Comparison of ENCODE assay signal across 8 cellular contexts in genomic region chr17:28854457-28855382, GRCh38. TPM values are rescaled to one million over a fixed set of nuclear protein-coding genes. Genes with fewer than 3 reads are reported as not detected.
A peak's percentile ranks its signal among the peaks of the same experiment; 100 is the strongest.
DNase-seq lines count a peak whose midpoint lies in the region; ATAC-seq and TF ChIP-seq lines count a peak whose summit lies in the region.

ERAL1 (plus strand) TSS chr17:28855016; CDS start chr17:28855035, 19 bp downstream.

- peak; percentile 94 for ATAC-seq in GM21447 (IDR thresholded peaks at IDR 0.05; ENCODE audit: unreplicated experiment)
- peak; percentile 100 for ATAC-seq in mucosa of descending colon

- TSS peak; percentile 84 for BruUV-seq in PC-9 (replicated peaks; lab: Mats Ljungman, UMichigan)

- peak within 1 kb of the TSS; percentile 89 for H3K4me2 ChIP-seq in PC-9

- no peaks in the 10 kb centered on the region; the same call in 1 of the 2 replicates for H3F3A ChIP-seq in PC-9 (ENCODE audit: insufficient read depth, low read depth)

- intact Hi-C loops in PC-9 (cut with micrococcal nuclease; ENCODE audit: unreplicated experiment) (no loop called here), mucosa of descending colon (cut with DNase I, micrococcal nuclease) (no loop called here)

- H4K20me1 ChIP-seq in PC-9 (ENCODE audit: insufficient read depth) = no peaks in the 10 kb centered on the region

- POLR2A ChIA-PET in PC-9 (lab: Charles Lee; ENCODE audit: unreplicated experiment) = interaction anchor here (0.6 kb wide), 2 partner anchors 102 to 128 kb away, joined by 3 to 7 read pairs; no protein-coding TSS in a partner anchor

- CTCF ChIA-PET in PC-9 (lab: Charles Lee) = no interaction called here

- H3K9me3 ChIP-seq in PC-9 (ENCODE audit: insufficient read depth, low read depth) (no peaks in the 10 kb centered on the region), mucosa of descending colon (no peaks in the 10 kb centered on the region)

- no peaks in the 10 kb centered on the region for H3K36me3 ChIP-seq in PC-9 (ENCODE audit: low read depth)
- no peaks in the 10 kb centered on the region for H3K36me3 ChIP-seq in mucosa of descending colon (ENCODE audit: low read depth)

- TF ChIP-seq CTCF in PC-9 (conservative IDR thresholded peaks at IDR 0.05) (no peak), mucosa of descending colon (IDR thresholded peaks at IDR 0.05) (no peak)

- peaks cover 5% of the 10 kb centered on the region; the same call in 1 of the 2 replicates for H3K4me1 ChIP-seq in PC-9 (replicated peaks; ENCODE audit: insufficient read depth)
- no peaks in the 10 kb centered on the region for H3K4me1 ChIP-seq in mucosa of descending colon (ENCODE audit: low read depth)

- no peaks in the 10 kb centered on the region for H3K9me2 ChIP-seq in PC-9 (ENCODE audit: insufficient read depth)

- H3K79me2 ChIP-seq in PC-9 (ENCODE audit: low read depth) = peaks cover 15% of the 10 kb centered on the region

- H3K4me3 ChIP-seq in PC-9 = peak within 1 kb of the TSS; percentile 65
- peak within 1 kb of the TSS; percentile 25 for H3K4me3 ChIP-seq in mucosa of descending colon

- H3K27ac ChIP-seq in PC-9 (no peak within 1 kb of the TSS), epithelial cell of prostate (peak within 1 kb of the TSS; percentile 22)

- DNase-seq in D341Med (ENCODE audit: low spot score) (peak; percentile 98), HuH-7.5 (ENCODE audit: low spot score) (peak; percentile 87), PC-9 (peak; percentile 76 to 77), activated T-cell treated with anti-CD3 and anti-CD28 coated beads for 48 hours (ENCODE audit: low read depth) (peak; percentile 78), epithelial cell of prostate (ENCODE audit: low read depth, low spot score) (peak; percentile 37), mucosa of descending colon (peak; percentile 87 to 90 (median 89))
- peak; percentile 71 for DNase-seq in stimulated activated CD8-positive, alpha-beta memory T cell treated with anti-CD3 and anti-CD28 coated beads, Interleukin-4, amount 100 ng/mL, for 24 hours (ENCODE audit: low read depth)

- no peaks in the 10 kb centered on the region for H3K27me3 ChIP-seq in PC-9 (ENCODE audit: insufficient read depth, low read depth)

- peak within 1 kb of the TSS; percentile 97 for H2AFZ ChIP-seq in PC-9

RNA-seq across cellular contexts. Expression of gene ERAL1, which starts in this region (rescaled TPM):
- total RNA-seq in PC-9 (2021) (47.1 and 56.6 TPM in 2 replicates), mucosa of descending colon (10 to 100 TPM; 28.6 to 38.7 (median 35.9) TPM)

Comparison
In these comparisons a context has a peak if more than half of its experiments do, and no peak if none do; other contexts are left out.
1. DNase-seq: peak in every context shown above with its lines; median percentile 98 in D341Med; 89 in mucosa of descending colon; 87 in HuH-7.5; 78 in activated T-cell treated with anti-CD3 and anti-CD28 coated beads for 48 hours; 76 in PC-9; 71 in stimulated activated CD8-positive, alpha-beta memory T cell treated with anti-CD3 and anti-CD28 coated beads, Interleukin-4, amount 100 ng/mL, for 24 hours; 37 in epithelial cell of prostate.